Comparison of ENCODE assay signal across 8 cellular contexts in genomic region chr1:151146416-151147131, GRCh38. TPM values are rescaled to one million over a fixed set of nuclear protein-coding genes. Genes with fewer than 3 reads are reported as not detected.
DNase-seq lines count a peak whose midpoint lies in the region; ATAC-seq, FAIRE-seq and TF ChIP-seq lines count a peak whose summit lies in the region.

SEMA6C (minus strand) TSS chr1:151146631; CDS start chr1:151142621, 4,010 bp downstream.

- H3K9me3 Mint-ChIP-seq in natural killer cell, result no peaks in the 10 kb centered on the region
- no peaks in the 10 kb centered on the region for H3K9me3 Mint-ChIP-seq in stimulated activated naive B cell treated with anti-CD40 and anti-IgM and Interleukin-4, amounts not matched to agents 10 μg/mL and 1 μg/mL and 100 μg/mL, for 72 hours

- peaks cover 0 to 8% of the 10 kb centered on the region in 2 donors for H3K27me3 Mint-ChIP-seq in natural killer cell (ENCODE audit: low read depth in 2 of 2)
- peaks cover 19 to 22% of the 10 kb centered on the region in 2 donors for H3K27me3 Mint-ChIP-seq in stimulated activated naive B cell treated with anti-CD40 and anti-IgM and Interleukin-4, amounts not matched to agents 10 μg/mL and 1 μg/mL and 100 μg/mL, for 72 hours

- peaks cover 9 to 27% of the 10 kb centered on the region in 2 donors for H3K4me1 Mint-ChIP-seq in natural killer cell
- H3K4me1 Mint-ChIP-seq in stimulated activated naive B cell treated with anti-CD40 and anti-IgM and Interleukin-4, amounts not matched to agents 10 μg/mL and 1 μg/mL and 100 μg/mL, for 72 hours, result peaks cover 24 to 44% of the 10 kb centered on the region in 2 donors

- ATAC-seq in natural killer cell, result peak; percentile 99 to 100 (median 100)
- ATAC-seq in stimulated activated naive B cell treated with anti-CD40 and anti-IgM and Interleukin-4, amounts not matched to agents 10 μg/mL and 1 μg/mL and 100 μg/mL, for 72 hours (replicated peaks), result peak; percentile 98 to 99

- peak; percentile 74 for TF ChIP-seq POLR2A in H54 (IDR thresholded peaks at IDR 0.05; ENCODE audit: low read depth, low read length)

- H3K4me3 ChIP-seq in LNCaP clone FGC (ENCODE audit: low read depth, low read length), result peak within 1 kb of the TSS; percentile 64
- H3K4me3 ChIP-seq in fibroblast of mammary gland (ENCODE audit: control insufficient read depth, low read depth, low read length), result peak within 1 kb of the TSS; percentile 66

- H3K27ac Mint-ChIP-seq in natural killer cell, result peak within 1 kb of the TSS; percentile 45 to 83
- peak within 1 kb of the TSS; percentile 77 for H3K27ac Mint-ChIP-seq in stimulated activated naive B cell treated with anti-CD40 and anti-IgM and Interleukin-4, amounts not matched to agents 10 μg/mL and 1 μg/mL and 100 μg/mL, for 72 hours

- intact Hi-C loops in natural killer cell (cut with micrococcal nuclease), result no loop called here

- no peak for TF ChIP-seq CTCF in LNCaP clone FGC (IDR thresholded peaks at IDR 0.05; ENCODE audit: control insufficient read depth, extremely low read depth, insufficient read depth)
- no peak for TF ChIP-seq CTCF in fibroblast of mammary gland (conservative IDR thresholded peaks at IDR 0.05; ENCODE audit: control insufficient read depth, insufficient read depth, low read depth, low read length)
- no peak for TF ChIP-seq CTCF in natural killer cell (IDR thresholded peaks at IDR 0.05)

- H3K4me3 Mint-ChIP-seq in natural killer cell, result peak within 1 kb of the TSS; percentile 92
- H3K4me3 Mint-ChIP-seq in stimulated activated naive B cell treated with anti-CD40 and anti-IgM and Interleukin-4, amounts not matched to agents 10 μg/mL and 1 μg/mL and 100 μg/mL, for 72 hours, result peak within 1 kb of the TSS; percentile 84 to 97

- FAIRE-seq in H54 (lab: Jason Lieb, UNC), result no peak

- peak; percentile 94 for DNase-seq in EH (ENCODE audit: low read depth)
- DNase-seq in H54 (ENCODE audit: insufficient read length, low spot score), result peak; percentile 100
- peak; percentile 59 for DNase-seq in LNCaP clone FGC (ENCODE audit: low read depth)
- DNase-seq in RPMI8226, result peak; percentile 93
- peak; percentile 83 for DNase-seq in activated T-helper 9 cell treated with anti-CD3 and anti-CD28 coated beads, Interleukin-2, amount 50 U/mL, for 16 hours (ENCODE audit: low read depth)
- DNase-seq in fibroblast of mammary gland (ENCODE audit: low read depth), result peak; percentile 84
- peak; percentile 85 for DNase-seq in natural killer cell
- DNase-seq in stimulated activated naive B cell treated with anti-CD40 and anti-IgM and Interleukin-4, amounts not matched to agents 10 μg/mL and 1 μg/mL and 100 μg/mL, for 72 hours, result peak; percentile 79

- no peaks in the 10 kb centered on the region for H3K36me3 Mint-ChIP-seq in natural killer cell
- H3K36me3 Mint-ChIP-seq in stimulated activated naive B cell treated with anti-CD40 and anti-IgM and Interleukin-4, amounts not matched to agents 10 μg/mL and 1 μg/mL and 100 μg/mL, for 72 hours, result no peaks in the 10 kb centered on the region

RNA-seq across cellular contexts. Expression of gene SEMA6C, which starts in this region (rescaled TPM):
- 1 to 10 TPM; 2.5 to 5.8 (median 3.0) TPM for total RNA-seq in natural killer cell

Comparison
In these comparisons a context has a peak if more than half of its experiments do, and no peak if none do; other contexts are left out.
1. Peak in every context shown above with its lines: DNase-seq, ATAC-seq and H3K4me3 ChIP-seq.